In genomic region chr4:158410272-158410671, GRCh38 we compare ENCODE assay signal across 2 cellular contexts.
TF ChIP-seq lines count a peak whose summit lies in the region.

No MANE protein-coding gene starts in this region.

TF ChIP-seq in liver, 16 proteins besides CTCF, POLR2A, EP300 and RAD21 (continued from another document):
- TF ChIP-seq ZBTB33 (IDR thresholded peaks at IDR 0.05) (no peak), FOXA1 (IDR thresholded peaks at IDR 0.05) (no peak), HNF4G (IDR thresholded peaks at IDR 0.05) (no peak), NR2F2 (IDR thresholded peaks at IDR 0.05) (no peak), HNF4A (conservative IDR thresholded peaks at IDR 0.05) (no peak), MAX (IDR thresholded peaks at IDR 0.05) (no peak), FOXA2 (IDR thresholded peaks at IDR 0.05) (no peak), GABPA (IDR thresholded peaks at IDR 0.05 in 1 of 2, conservative IDR thresholded peaks at IDR 0.05 in 1 of 2) (no peak), RXRA (IDR thresholded peaks at IDR 0.05) (no peak), TAF1 (conservative IDR thresholded peaks at IDR 0.05) (no peak), JUND (IDR thresholded peaks at IDR 0.05) (no peak)

TF ChIP-seq in HEK293T, 16 proteins besides CTCF, POLR2A, EP300 and RAD21 (continued from another document):
- no peak for TF ChIP-seq LEF1 (IDR thresholded peaks at IDR 0.05; ENCODE audit: borderline replicate concordance)
